ENCODE assay signal across 19 cellular contexts in the genomic region with DNA sequence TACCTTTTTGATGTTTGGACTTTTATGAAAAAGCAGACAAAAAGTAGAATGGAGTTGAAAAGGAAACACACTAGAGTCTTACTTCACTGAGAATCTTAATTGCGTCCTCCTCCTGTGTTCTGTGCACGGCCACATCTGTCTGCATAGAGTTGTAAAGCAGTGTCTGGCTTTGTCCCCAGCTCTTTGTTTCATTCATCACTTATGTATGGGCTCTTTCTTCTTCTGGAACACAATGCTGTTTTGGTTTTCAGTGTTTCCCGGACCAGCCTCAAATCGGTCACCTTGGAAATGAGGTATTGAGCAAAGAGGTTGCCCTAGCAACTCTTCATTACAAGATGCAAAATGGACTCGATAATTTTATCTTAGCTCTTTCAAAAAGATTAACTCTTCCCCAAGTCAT.
DNase-seq lines count a peak whose midpoint lies in the region; TF ChIP-seq lines count a peak whose summit lies in the region.
"Had no signal": no experiment of that assay in that cellular context is flagged by ENCODE, and none has a peak within 500 bp of the region (broad histone marks: within the 10 kb centered on the region; RNA-seq: fewer than 3 reads in every experiment).

No MANE protein-coding gene starts in this region.

- no peaks in the 10 kb centered on the region for H3K36me3 Mint-ChIP-seq in neural progenitor cell
- H3K36me3 Mint-ChIP-seq: CD8-positive, alpha-beta memory T cell had no signal

- H3K27me3 Mint-ChIP-seq in neural progenitor cell (ENCODE audit: insufficient read depth, low read depth) = peaks cover 7% of the 10 kb centered on the region

- H3K9me3 Mint-ChIP-seq in neural progenitor cell = no peaks in the 10 kb centered on the region

- H3K4me2 ChIP-seq in neural progenitor cell = peak overlapping the region; percentile 36

- no peaks in the 10 kb centered on the region for H3K79me2 ChIP-seq in neural progenitor cell (ENCODE audit: low read depth)

- no peak overlapping the region for H3K4me3 ChIP-seq in neural progenitor cell
- H3K4me3 ChIP-seq: SJSA1 had no signal

- peak overlapping the region; percentile 75 for H3K27ac Mint-ChIP-seq in neural progenitor cell
- H3K27ac Mint-ChIP-seq: CD8-positive, alpha-beta memory T cell; IgD-negative memory B cell had no signal

- H3K4me1 ChIP-seq in neural progenitor cell = peaks cover 3% of the 10 kb centered on the region
- H3K4me1 ChIP-seq: BE2C, SJSA1 had no signal

- TF ChIP-seq CTCF in neural progenitor cell (IDR thresholded peaks at IDR 0.05) = no peak

- H2AFZ ChIP-seq in neural progenitor cell (replicated peaks) = no peak overlapping the region

- H3K9ac ChIP-seq in neural progenitor cell = no peak overlapping the region

- no peak overlapping the region for H3K4me3 Mint-ChIP-seq in neural progenitor cell
- H3K4me3 Mint-ChIP-seq: CD8-positive, alpha-beta memory T cell; IgD-negative memory B cell had no signal

- no peaks in the 10 kb centered on the region for H4K20me1 ChIP-seq in neural progenitor cell (ENCODE audit: low read depth)

- no peak overlapping the region for H3K27ac ChIP-seq in neural progenitor cell
- H3K27ac ChIP-seq: HL-60, SJSA1 had no signal

- H3K4me1 Mint-ChIP-seq in neural progenitor cell = peaks cover 18% of the 10 kb centered on the region
- H3K4me1 Mint-ChIP-seq: CD8-positive, alpha-beta memory T cell had no signal

- H3K9me3 ChIP-seq in neural progenitor cell (ENCODE audit: low read depth) = no peaks in the 10 kb centered on the region
- H3K9me3 ChIP-seq: BE2C, SJSA1 had no signal

- H3F3A ChIP-seq in neural progenitor cell (ENCODE audit: low read depth) = no peaks in the 10 kb centered on the region

- H3K27me3 ChIP-seq in neural progenitor cell = no peaks in the 10 kb centered on the region
- H3K27me3 ChIP-seq: BE2C, SJSA1 had no signal

- intact Hi-C loops in head of caudate nucleus (cut with DNase I) = no loop called here

- DNase-seq in anterior cingulate cortex (lab: John Stamatoyannopoulos, UW) = peak in 32 of 58 donors; percentile 4 to 85 (median 42)
- DNase-seq in head of caudate nucleus = peak in 30 of 42 donors; percentile 22 to 81 (median 52)
- peak; percentile 33 for DNase-seq in neural progenitor cell (ENCODE audit: low spot score)
- DNase-seq in superior temporal gyrus (ENCODE audit: extremely low spot score) = peak; percentile 95
- no peak for DNase-seq in NCI-H128 (lab: John Stamatoyannopoulos, UW; ENCODE audit: unreplicated experiment)
- no peak for DNase-seq in activated CD4-positive, alpha-beta T cell treated with anti-CD3 and anti-CD28 coated beads for 48 hours
- DNase-seq in stimulated activated CD4-positive, alpha-beta T cell treated with anti-CD3 and anti-CD28 coated beads, Interleukin-15, amount 100 ng/mL, for 24 hours = no peak
- DNase-seq: BE2C; CD8-positive, alpha-beta memory T cell; DMS79; Kasumi-1; MM.1S; NCI-H1105; NCI-H1694 treated with DMSO at 0.1 percent for 48 hours; NCI-H774; PC-3 had no signal

- no peaks in the 10 kb centered on the region for H3K36me3 ChIP-seq in neural progenitor cell
- H3K36me3 ChIP-seq: BE2C, SJSA1 had no signal

Comparison
In these comparisons a context has a peak if more than half of its experiments do, and no peak if none do; other contexts are left out.
1. DNase-seq: peak in anterior cingulate cortex (32 of 58), head of caudate nucleus (30 of 42), neural progenitor cell (single experiment) and superior temporal gyrus (single experiment); none in NCI-H128 (single experiment), activated CD4-positive, alpha-beta T cell treated with anti-CD3 and anti-CD28 coated beads for 48 hours (single experiment) and stimulated activated CD4-positive, alpha-beta T cell treated with anti-CD3 and anti-CD28 coated beads, Interleukin-15, amount 100 ng/mL, for 24 hours (single experiment).